In genomic region chr6:43575772-43576551, GRCh38 we compare ENCODE assay signal across 8 cellular contexts. TPM values are rescaled to one million over a fixed set of nuclear protein-coding genes. Genes with fewer than 3 reads are reported as not detected.
DNase-seq lines count a peak whose midpoint lies in the region; ATAC-seq and TF ChIP-seq lines count a peak whose summit lies in the region.

TSS of gene POLH (plus strand) at chr6:43576185. CDS start at chr6:43582320, 6,135 bp downstream.
TSS of gene XPO5 (minus strand) at chr6:43576038. CDS start at chr6:43575864, 174 bp downstream.

- no peak for TF ChIP-seq CTCF in omental fat pad (IDR thresholded peaks at IDR 0.05)

- DNase-seq in NCI-H1105 (lab: John Stamatoyannopoulos, UW) (peak; percentile 94), SKM-1 (lab: John Stamatoyannopoulos, UW; ENCODE audit: unreplicated experiment) (peak; percentile 83), glomerular visceral epithelial cell (ENCODE audit: extremely low spot score) (peak; percentile 95), omental fat pad (ENCODE audit: low spot score) (peak; percentile 64)
- peak; percentile 91 to 93 for DNase-seq in activated naive CD4-positive, alpha-beta T cell treated with anti-CD3 and anti-CD28 coated beads, Interleukin-2, amount 50 U/mL, for 72 hours (ENCODE audit: low spot score in 2 of 2)

- ATAC-seq in HG02623 (IDR thresholded peaks at IDR 0.05; ENCODE audit: unreplicated experiment), result peak; percentile 80
- peak; percentile 94 to 95 for ATAC-seq in activated naive CD4-positive, alpha-beta T cell treated with anti-CD3 and anti-CD28 coated beads, Interleukin-2, amount 50 U/mL, for 72 hours
- ATAC-seq in omental fat pad (ENCODE audit: low FRiP score), result peak; percentile 97

- no peaks in the 10 kb centered on the region for H3K9me3 Mint-ChIP-seq in activated naive CD4-positive, alpha-beta T cell treated with anti-CD3 and anti-CD28 coated beads, Interleukin-2, amount 50 U/mL, for 72 hours

- peak within 1 kb of the TSS; percentile 54 for H3K27ac ChIP-seq in temporal lobe (ENCODE audit: low read depth, low read length)

- peaks cover 36 to 57% of the 10 kb centered on the region in 2 donors for H3K36me3 Mint-ChIP-seq in activated naive CD4-positive, alpha-beta T cell treated with anti-CD3 and anti-CD28 coated beads, Interleukin-2, amount 50 U/mL, for 72 hours

- peak; percentile 99 for TF ChIP-seq POLR2A in GM10847 (IDR thresholded peaks at IDR 0.05; ENCODE audit: extremely low read depth, insufficient read length)

- H3K27ac Mint-ChIP-seq in activated naive CD4-positive, alpha-beta T cell treated with anti-CD3 and anti-CD28 coated beads, Interleukin-2, amount 50 U/mL, for 72 hours, result peak within 1 kb of the TSS; percentile 89 to 97

RNA-seq across cellular contexts. Expression of gene POLH, which starts in this region (rescaled TPM):
- total RNA-seq in activated naive CD4-positive, alpha-beta T cell treated with anti-CD3 and anti-CD28 coated beads, Interleukin-2, amount 50 U/mL, for 72 hours, result 100 to 1,000 TPM in 1 of 2 donors, 10 to 100 TPM in 1; 46.2 to 101 TPM
- 10 to 100 TPM in 1 of 4 donors, 1 to 10 TPM in 3; 8.3 to 11.0 (median 9.2) TPM for total RNA-seq in omental fat pad
- total RNA-seq in temporal lobe, result 7.4 TPM

RNA-seq across cellular contexts. Expression of gene XPO5, which starts in this region (rescaled TPM):
- total RNA-seq in activated naive CD4-positive, alpha-beta T cell treated with anti-CD3 and anti-CD28 coated beads, Interleukin-2, amount 50 U/mL, for 72 hours, result 100 to 1,000 TPM; 109 to 110 TPM
- 100 to 1,000 TPM in 1 of 4 donors, 10 to 100 TPM in 3; 16.1 to 138 (median 21.9) TPM for total RNA-seq in omental fat pad
- 29.7 TPM for total RNA-seq in temporal lobe

Comparison
In these comparisons a context has a peak if more than half of its experiments do, and no peak if none do; other contexts are left out.
1. Peak in every context shown above with its lines: DNase-seq, ATAC-seq and H3K27ac ChIP-seq.